1 cellular context compared by ENCODE assay signal in genomic region chr12:110639336-110640178, GRCh38.
TF ChIP-seq lines count a peak whose summit lies in the region.

No MANE protein-coding gene starts in this region.

TF ChIP-seq in HCT116, 20 proteins besides CTCF, POLR2A, EP300 and RAD21 (continued from another document):
- TF ChIP-seq, protein P1, sequence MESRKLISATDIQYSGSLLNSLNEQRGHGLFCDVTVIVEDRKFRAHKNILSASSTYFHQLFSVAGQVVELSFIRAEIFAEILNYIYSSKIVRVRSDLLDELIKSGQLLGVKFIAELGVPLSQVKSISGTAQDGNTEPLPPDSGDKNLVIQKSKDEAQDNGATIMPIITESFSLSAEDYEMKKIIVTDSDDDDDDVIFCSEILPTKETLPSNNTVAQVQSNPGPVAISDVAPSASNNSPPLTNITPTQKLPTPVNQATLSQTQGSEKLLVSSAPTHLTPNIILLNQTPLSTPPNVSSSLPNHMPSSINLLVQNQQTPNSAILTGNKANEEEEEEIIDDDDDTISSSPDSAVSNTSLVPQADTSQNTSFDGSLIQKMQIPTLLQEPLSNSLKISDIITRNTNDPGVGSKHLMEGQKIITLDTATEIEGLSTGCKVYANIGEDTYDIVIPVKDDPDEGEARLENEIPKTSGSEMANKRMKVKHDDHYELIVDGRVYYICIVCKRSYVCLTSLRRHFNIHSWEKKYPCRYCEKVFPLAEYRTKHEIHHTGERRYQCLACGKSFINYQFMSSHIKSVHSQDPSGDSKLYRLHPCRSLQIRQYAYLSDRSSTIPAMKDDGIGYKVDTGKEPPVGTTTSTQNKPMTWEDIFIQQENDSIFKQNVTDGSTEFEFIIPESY (IDR thresholded peaks at IDR 0.05; ENCODE audit: extremely low read depth, insufficient replicate concordance, low read length), result no peak
- TF ChIP-seq EGR1 (IDR thresholded peaks at IDR 0.05; ENCODE audit: low read depth), result no peak
- TF ChIP-seq SP1 (IDR thresholded peaks at IDR 0.05; ENCODE audit: low read depth), result no peak
- no peak for TF ChIP-seq SRF (IDR thresholded peaks at IDR 0.05; ENCODE audit: low read depth)
- TF ChIP-seq FOSL1 (IDR thresholded peaks at IDR 0.05; ENCODE audit: low read depth), result no peak
- TF ChIP-seq YY1 (IDR thresholded peaks at IDR 0.05; ENCODE audit: extremely low read depth, insufficient replicate concordance, low read depth, low read length), result no peak
- TF ChIP-seq POLR2AphosphoS5 (IDR thresholded peaks at IDR 0.05; ENCODE audit: low read depth, low read length), result no peak
